Comparison of ENCODE assay signal across 17 cellular contexts in genomic region chr1:11376981-11377583, GRCh38.
"Had no signal": no experiment of that assay in that cellular context is flagged by ENCODE, and none has a peak within 500 bp of the region (broad histone marks: within the 10 kb centered on the region; RNA-seq: fewer than 3 reads in every experiment).

No MANE protein-coding gene starts in this region.

- H3K9me3 ChIP-seq: ascending aorta, gastrocnemius medialis, heart right ventricle, thoracic aorta, upper lobe of right lung had no signal

- H3K4me3 Mint-ChIP-seq: activated B cell treated with CpG ODN at 0.5 μM for 24 hours; activated CD4-positive, alpha-beta T cell treated with anti-CD3 and anti-CD28 coated beads, Interleukin-2, amount 10 ng/mL, durations not matched to agents 24 days and 14 days; activated T-cell treated with anti-CD3 and anti-CD28 coated beads, Interleukin-2, amount 50 U/mL, for 72 hours; stimulated activated effector memory CD8-positive, alpha-beta T cell treated with anti-CD3 and anti-CD28 coated beads, Interleukin-12 subunit alpha, Interleukin-12 subunit beta, amount 100 ng/mL, for 72 hours had no signal

- H3K27ac Mint-ChIP-seq: activated B cell treated with CpG ODN at 0.5 μM for 24 hours; activated CD4-positive, alpha-beta T cell treated with anti-CD3 and anti-CD28 coated beads, Interleukin-2, amount 10 ng/mL, durations not matched to agents 24 days and 14 days; activated T-cell treated with anti-CD3 and anti-CD28 coated beads, Interleukin-2, amount 50 U/mL, for 72 hours; stimulated activated effector memory CD8-positive, alpha-beta T cell treated with anti-CD3 and anti-CD28 coated beads, Interleukin-12 subunit alpha, Interleukin-12 subunit beta, amount 100 ng/mL, for 72 hours had no signal

- H3K27ac ChIP-seq: ascending aorta, gastrocnemius medialis, heart right ventricle, thoracic aorta, upper lobe of right lung had no signal

- DNase-seq: activated B cell treated with CpG ODN at 0.5 μM for 24 hours; activated CD4-positive, alpha-beta T cell treated with anti-CD3 and anti-CD28 coated beads, Interleukin-2, amount 10 ng/mL, durations not matched to agents 24 days and 14 days; activated CD8-positive, alpha-beta memory T cell treated with anti-CD3 and anti-CD28 coated beads, Interleukin-2, amount 50 U/mL, for 48 hours; activated T-cell treated with anti-CD3 and anti-CD28 coated beads, Interleukin-2, amount 50 U/mL, for 72 hours; erythroblast; gastrocnemius medialis; heart right ventricle; left cardiac atrium; retina; stimulated activated CD4-positive, alpha-beta T cell treated with anti-CD3 and anti-CD28 coated beads, Interleukin-12 subunit alpha, Interleukin-12 subunit beta, amount 100 ng/mL, for 4 hours; stimulated activated CD4-positive, alpha-beta T cell treated with anti-CD3 and anti-CD28 coated beads, Interleukin-2, amount 100 ng/mL, for 24 hours; T-helper 2 cell; upper lobe of right lung had no signal

- H3K4me3 ChIP-seq: ascending aorta, gastrocnemius medialis, heart right ventricle, lung, thoracic aorta, upper lobe of right lung had no signal

- H3K27me3 Mint-ChIP-seq: activated B cell treated with CpG ODN at 0.5 μM for 24 hours had no signal

- H3K4me1 ChIP-seq: ascending aorta, gastrocnemius medialis, heart right ventricle, upper lobe of right lung had no signal

- H3K9me3 Mint-ChIP-seq: stimulated activated effector memory CD8-positive, alpha-beta T cell treated with anti-CD3 and anti-CD28 coated beads, Interleukin-12 subunit alpha, Interleukin-12 subunit beta, amount 100 ng/mL, for 72 hours had no signal

- H3K27me3 ChIP-seq: ascending aorta, upper lobe of right lung had no signal

- H3K36me3 ChIP-seq: ascending aorta, gastrocnemius medialis, heart right ventricle, thoracic aorta, upper lobe of right lung had no signal
